ENCODE assay signal across 11 cellular contexts in genomic region chr20:47362361-47363219, GRCh38. TPM values are rescaled to one million over a fixed set of nuclear protein-coding genes. Genes with fewer than 3 reads are reported as not detected.
DNase-seq lines count a peak whose midpoint lies in the region; ATAC-seq, FAIRE-seq and TF ChIP-seq lines count a peak whose summit lies in the region.
"Had no signal": no experiment of that assay in that cellular context is flagged by ENCODE, and none has a peak within 500 bp of the region (broad histone marks: within the 10 kb centered on the region; RNA-seq: fewer than 3 reads in every experiment).

No MANE protein-coding gene starts in this region.

- peak overlapping the region; percentile 27 for H2BK20ac ChIP-seq in IMR-90 (ENCODE audit: low read depth, low read length)

- peak overlapping the region; percentile 15 for H2BK5ac ChIP-seq in IMR-90 (ENCODE audit: low read depth, low read length, poor library complexity, severe bottlenecking)

- H3K27me3 Mint-ChIP-seq in nephron progenitor cell (ENCODE audit: low read depth, poor library complexity) = peaks cover 3% of the 10 kb centered on the region
- H3K27me3 Mint-ChIP-seq in activated T-cell treated with anti-CD3 and anti-CD28 coated beads, Interleukin-2, amount 50 U/mL, for 4 hours (ENCODE audit: low read depth) = no peaks in the 10 kb centered on the region

- no peak overlapping the region for H3K56ac ChIP-seq in IMR-90 (ENCODE audit: extremely low read depth, insufficient read depth, low read length)

- H3K9me3 Mint-ChIP-seq in nephron progenitor cell = no peaks in the 10 kb centered on the region
- H3K9me3 Mint-ChIP-seq in activated T-cell treated with anti-CD3 and anti-CD28 coated beads, Interleukin-2, amount 50 U/mL, for 4 hours = no peaks in the 10 kb centered on the region

- no peaks in the 10 kb centered on the region for H3K9me3 ChIP-seq in BLaER1 treated with 17β-estradiol and CSF1 and Interleukin-3, amounts not matched to agents 10 nM and 100 nM (replicated peaks in 1 of 11)
- H3K9me3 ChIP-seq in IMR-90 (ENCODE audit: control insufficient read depth, insufficient read depth, low read length) = no peaks in the 10 kb centered on the region
- H3K9me3 ChIP-seq in GM12878 (replicated peaks; ENCODE audit: control insufficient read depth, insufficient read depth, low read length) = no peaks in the 10 kb centered on the region

- 83% methylated on average over 12 of the region's 17 CpGs; no CpG with 5 or more reads in 1 of the 2 experiments for WGBS in IMR-90 (ENCODE audit: extremely low coverage in 2 of 2, insufficient read length in 1 of 2), 2 experiments
- 89% methylated on average over 16 of the region's 17 CpGs for WGBS in GM12878 (ENCODE audit: insufficient coverage, insufficient replicate concordance, low lambda C conversion rate, missing lambda C conversion rate)

- CTCF ChIA-PET in IMR-90 (lab: Yijun Ruan, JAX) = interaction anchor here (0.7 to 1.3 kb wide), 2 partner anchors 16 to 37 kb away, joined by 3 to 4 read pairs; no protein-coding TSS in a partner anchor
- CTCF ChIA-PET in GM12878 (lab: Yijun Ruan, JAX) = interaction anchor here (1.3 to 13.0 kb wide), 3 partner anchors 14 to 90 kb away, joined by 3 to 129 read pairs (median 48); no protein-coding TSS in a partner anchor

- H4K91ac ChIP-seq in IMR-90 (ENCODE audit: insufficient read depth, low read depth, low read length) = peak overlapping the region; percentile 6; the same call in 1 of the 2 replicates

- ATAC-seq in IMR-90 (ENCODE audit: low read depth) (no peak), GM12878 (no peak), HG03460 (IDR thresholded peaks at IDR 0.05; ENCODE audit: unreplicated experiment) (no peak)
- ATAC-seq in activated T-cell treated with anti-CD3 and anti-CD28 coated beads, Interleukin-2, amount 50 U/mL, for 4 hours = no peak

- H3K4me3 ChIP-seq in BLaER1 treated with 17β-estradiol and CSF1 and Interleukin-3, amounts not matched to agents 10 nM and 100 nM = no peak overlapping the region
- H3K4me3 ChIP-seq in IMR-90 (ENCODE audit: insufficient read depth, low read depth, low read length) (no peak overlapping the region), GM12878 (no peak overlapping the region)

- no peak overlapping the region for H2AK9ac ChIP-seq in IMR-90 (replicated peaks; ENCODE audit: low read depth, low read length, poor library complexity)

- POLR2A ChIA-PET in IMR-90 (lab: Charles Lee; ENCODE audit: unreplicated experiment) (interaction anchor here (0.6 kb wide), 1 partner anchor 49 kb away, joined by 9 read pairs; no protein-coding TSS in a partner anchor), GM12878 (lab: Charles Lee) (interaction anchor here (0.9 to 1.2 kb wide), 2 partner anchors 18 to 240 kb away, joined by 3 to 4 read pairs; no protein-coding TSS in a partner anchor)

- H3K4me3 Mint-ChIP-seq in nephron progenitor cell = peak overlapping the region; percentile 55
- no peak overlapping the region for H3K4me3 Mint-ChIP-seq in activated T-cell treated with anti-CD3 and anti-CD28 coated beads, Interleukin-2, amount 50 U/mL, for 4 hours

- RAD21 ChIA-PET in GM12878 (lab: Charles Lee; ENCODE audit: unreplicated experiment) = interaction anchor here (0.6 to 2.4 kb wide), 3 partner anchors 14 to 41 kb away, joined by 3 to 20 read pairs (median 5); no protein-coding TSS in a partner anchor

- TF ChIP-seq EP300 in GM12878 (IDR thresholded peaks at IDR 0.05; ENCODE audit: borderline replicate concordance in 1 of 2, control insufficient read depth in 1 of 2, low read depth in 2 of 2, low read length in 2 of 2) = no peak

- FAIRE-seq in GM12878 (lab: Jason Lieb, UNC) = no peak

- DNase-seq in IMR-90 (no peak), GM12878 (ENCODE audit: low read depth, low spot score) (no peak), nephron progenitor cell (no peak), GM13976 (ENCODE audit: low spot score) (no peak), GM19238 (ENCODE audit: insufficient read length, low spot score) (no peak)
- no peak for DNase-seq in activated T-cell treated with anti-CD3 and anti-CD28 coated beads, Interleukin-2, amount 50 U/mL, for 4 hours
- DNase-seq: midbrain, NCI-H446 had no signal

- H3K36me3 Mint-ChIP-seq in nephron progenitor cell (ENCODE audit: low read depth) = no peaks in the 10 kb centered on the region
- H3K36me3 Mint-ChIP-seq in activated T-cell treated with anti-CD3 and anti-CD28 coated beads, Interleukin-2, amount 50 U/mL, for 4 hours (ENCODE audit: insufficient read depth) = no peaks in the 10 kb centered on the region

- H4K5ac ChIP-seq in IMR-90 (ENCODE audit: low read depth, low read length) = no peak overlapping the region

- no peak overlapping the region; the same call in 2 of the 3 replicates for H2BK15ac ChIP-seq in IMR-90 (ENCODE audit: low read depth, low read length)

- peak overlapping the region; percentile 48 for H2AK5ac ChIP-seq in IMR-90 (ENCODE audit: low read depth, low read length)

- H3K27ac ChIP-seq in BLaER1 treated with 17β-estradiol and CSF1 and Interleukin-3, amounts not matched to agents 10 nM and 100 nM = 0 out of 22 replicates have a peak overlapping the region, but pooled peaks of 1 of the 11 experiments have one; percentile 12
- no peak overlapping the region for H3K27ac ChIP-seq in IMR-90 (ENCODE audit: insufficient read depth, low read length)
- H3K27ac ChIP-seq in GM12878 (ENCODE audit: control insufficient read depth, insufficient read depth) = no peak overlapping the region
- H3K27ac ChIP-seq: HL-60 had no signal

- TF ChIP-seq CTCF in IMR-90 (conservative IDR thresholded peaks at IDR 0.05; ENCODE audit: low read depth, low read length) (no peak), GM12878 (IDR thresholded peaks at IDR 0.05 in 2 of 3, conservative IDR thresholded peaks at IDR 0.05 in 1 of 3; ENCODE audit: control insufficient read depth in 2 of 3, extremely low read depth in 1 of 3, insufficient read depth in 1 of 3, low read depth in 3 of 3, low read length in 3 of 3) (no peak), nephron progenitor cell (IDR thresholded peaks at IDR 0.05) (no peak), GM13976 (IDR thresholded peaks at IDR 0.05; ENCODE audit: borderline replicate concordance, control extremely low read depth, extremely low read depth, insufficient read depth, missing control alignments) (no peak)

- peaks cover 3% of the 10 kb centered on the region for H3K79me2 ChIP-seq in GM12878 (ENCODE audit: control insufficient read depth, insufficient read depth, low read length)

- intact Hi-C loops in IMR-90 (cut with micrococcal nuclease) (no loop called here), GM12878 (cut with micrococcal nuclease; ENCODE audit: unreplicated experiment) (no loop called here)

- no peak overlapping the region for H4K8ac ChIP-seq in IMR-90 (ENCODE audit: low read depth in 2 of 2, low read length in 2 of 2)

- H3K27me3 ChIP-seq in BLaER1 treated with 17β-estradiol and CSF1 and Interleukin-3, amounts not matched to agents 10 nM and 100 nM = no peaks in the 10 kb centered on the region
- H3K27me3 ChIP-seq in IMR-90 (ENCODE audit: control insufficient read depth, insufficient read depth, low read length) (no peaks in the 10 kb centered on the region), GM12878 (replicated peaks in 1 of 2; ENCODE audit: control insufficient read depth in 2 of 2, insufficient read depth in 2 of 2, low read length in 1 of 2) (no peaks in the 10 kb centered on the region)

- H3K36me3 ChIP-seq in BLaER1 treated with 17β-estradiol and CSF1 and Interleukin-3, amounts not matched to agents 10 nM and 100 nM = no peaks in the 10 kb centered on the region
- no peaks in the 10 kb centered on the region for H3K36me3 ChIP-seq in IMR-90 (ENCODE audit: control insufficient read depth, insufficient read depth, low read length)
- no peaks in the 10 kb centered on the region for H3K36me3 ChIP-seq in GM12878 (ENCODE audit: control insufficient read depth in 2 of 2, insufficient read depth in 2 of 2, low read length in 1 of 2)

- H3K27ac Mint-ChIP-seq in nephron progenitor cell = peak overlapping the region; percentile 97

- H3K4ac ChIP-seq in IMR-90 (ENCODE audit: low read depth, low read length) = peak overlapping the region; percentile 38

- H3K14ac ChIP-seq in IMR-90 (replicated peaks; ENCODE audit: low read depth, low read length) = no peak overlapping the region

- peak overlapping the region; percentile 24; the same call in 1 of the 2 replicates for H2BK120ac ChIP-seq in IMR-90 (ENCODE audit: low read depth, low read length)

- no peak for TF ChIP-seq POLR2A in IMR-90 (IDR thresholded peaks at IDR 0.05; ENCODE audit: low read depth, low read length)
- no peak for TF ChIP-seq POLR2A in GM12878 (IDR thresholded peaks at IDR 0.05; ENCODE audit: low read depth, low read length)

- no peak overlapping the region for H3K18ac ChIP-seq in IMR-90 (ENCODE audit: low read depth, low read length)

- peak overlapping the region in 8 of 11 experiments; percentile 12 to 90 (median 32); a peak in 12 of 22 replicates for H3K4me2 ChIP-seq in BLaER1 treated with 17β-estradiol and CSF1 and Interleukin-3, amounts not matched to agents 10 nM and 100 nM
- no peak overlapping the region for H3K4me2 ChIP-seq in IMR-90 (ENCODE audit: low read depth, low read length)
- no peak overlapping the region for H3K4me2 ChIP-seq in GM12878 (ENCODE audit: control insufficient read depth, insufficient read depth)

- SMC1A ChIA-PET in GM12878 (lab: Charles Lee; ENCODE audit: uncharacterized antibody, unreplicated experiment) = interaction anchor here (0.6 to 4.5 kb wide), 4 partner anchors 9 to 239 kb away, joined by 3 to 32 read pairs (median 4); no protein-coding TSS in a partner anchor

- no TSS peak for BruUV-seq in IMR-90 (replicated peaks; lab: Mats Ljungman, UMichigan)
- no TSS peak for BruUV-seq in GM12878 (replicated peaks; lab: Mats Ljungman, UMichigan)

- peaks cover 0 to 5% of the 10 kb centered on the region in 2 experiments; a peak in 2 of 4 replicates for H3K79me1 ChIP-seq in IMR-90 (ENCODE audit: low read depth in 1 of 2, low read length in 2 of 2)

- no peaks in the 10 kb centered on the region for H4K20me1 ChIP-seq in BLaER1 treated with 17β-estradiol and CSF1 and Interleukin-3, amounts not matched to agents 10 nM and 100 nM
- H4K20me1 ChIP-seq in IMR-90 (ENCODE audit: insufficient read depth, low read length) = no peaks in the 10 kb centered on the region
- no peaks in the 10 kb centered on the region for H4K20me1 ChIP-seq in GM12878 (ENCODE audit: control insufficient read depth, insufficient read depth)

- H2AFZ ChIP-seq in IMR-90 (replicated peaks; ENCODE audit: low read length, poor library complexity) = no peak overlapping the region
- H2AFZ ChIP-seq in GM12878 (ENCODE audit: control insufficient read depth, low read depth, low read length) = no peak overlapping the region

- H3K4me1 ChIP-seq in BLaER1 treated with 17β-estradiol and CSF1 and Interleukin-3, amounts not matched to agents 10 nM and 100 nM = peaks cover 56 to 67% (median 62%) of the 10 kb centered on the region in 10 experiments
- H3K4me1 ChIP-seq in IMR-90 (ENCODE audit: control insufficient read depth, insufficient read depth, low read length) (peaks cover 32% of the 10 kb centered on the region), GM12878 (ENCODE audit: control insufficient read depth, insufficient read depth, low read length) (peaks cover 34% of the 10 kb centered on the region)

- no peak overlapping the region; a peak in 1 of 22 replicates for H3K9ac ChIP-seq in BLaER1 treated with 17β-estradiol and CSF1 and Interleukin-3, amounts not matched to agents 10 nM and 100 nM
- H3K9ac ChIP-seq in IMR-90 (ENCODE audit: low read depth, low read length) (no peak overlapping the region), GM12878 (ENCODE audit: control insufficient read depth, insufficient read depth, low read length) (no peak overlapping the region)

- H3K9me1 ChIP-seq in IMR-90 (ENCODE audit: insufficient read depth, low read length) = peaks cover 8% of the 10 kb centered on the region

- TF ChIP-seq RAD21 in IMR-90 (IDR thresholded peaks at IDR 0.05; ENCODE audit: low read length) (no peak), GM12878 (IDR thresholded peaks at IDR 0.05; ENCODE audit: insufficient read depth, low read depth, low read length) (no peak)

- dilution Hi-C loops in IMR-90 (cut with HindIII; ENCODE audit: low sequenced_read_pairs, unreplicated experiment) = no loop called here

- H3K23ac ChIP-seq in IMR-90 (ENCODE audit: low read depth, low read length) = no peak overlapping the region

- in situ Hi-C loops in IMR-90 (cut with MboI; ENCODE audit: low sequenced_read_pairs) (no loop called here), GM12878 (cut with MboI) (no loop called here), GM13976 (cut with MboI; ENCODE audit: low sequenced_read_pairs, unreplicated experiment) (loop anchor here (10.0 kb wide), 1 partner anchor 88 kb away; no protein-coding TSS in a partner anchor)

- H3K4me1 Mint-ChIP-seq in nephron progenitor cell = peaks cover 17% of the 10 kb centered on the region
- peaks cover 36% of the 10 kb centered on the region for H3K4me1 Mint-ChIP-seq in activated T-cell treated with anti-CD3 and anti-CD28 coated beads, Interleukin-2, amount 50 U/mL, for 4 hours (ENCODE audit: low read depth)

RNA-seq across cellular contexts. Expression of gene ZMYND8, which starts 6.1 kb away (rescaled TPM):
- total RNA-seq in IMR-90 (2012; rRNA removed) (23.6 and 24.0 TPM in 2 replicates), GM12878 (2014; rRNA removed) (17.8 and 18.5 TPM in 2 replicates), GM12878 (2014; rRNA removed; fragmentation: Illumina TruSeq; extraction: Trizol) (24.1 and 24.2 TPM in 2 replicates), GM12878 (2021) (42.1 and 54.8 TPM in 2 replicates)
- polyA plus RNA-seq in IMR-90 (2012; rRNA removed) (28.2 and 28.3 TPM in 2 replicates), GM12878 (2011; rRNA removed) (26.6 and 34.3 TPM in 2 replicates), GM12878 (2014; fragmentation: Illumina TruSeq; extraction: Trizol) (27.1 and 27.9 TPM in 2 replicates), GM12878 (2014; fragmentation: Nextera tagmentation; extraction: Ambion mirVana) (10 to 100 TPM; 12.9 to 18.4 TPM), GM12878 (2014; rRNA removed) (21.7 and 22.7 TPM in 2 replicates), GM12878 (2016; fragmentation: Nextera tagmentation; extraction: Ambion mirVana) (10 to 100 TPM; 22.1 to 25.0 TPM)
- 12.6 and 14.1 TPM in 2 replicates for polyA plus RNA-seq in IMR-90 (2012; cell fraction: cytosol; rRNA removed)
- polyA plus RNA-seq in IMR-90 (2012; cell fraction: nucleus; rRNA removed; ENCODE audit: low replicate concordance) = 43.6 and 72.5 TPM in 2 replicates
- total RNA-seq in GM12878 (2013; cell fraction: nucleolus; rRNA removed) = 207 and 208 TPM in 2 replicates
- 9.9 TPM for polyA plus RNA-seq in GM12878 (2011; ENCODE audit: low read depth)
- 21.0 and 23.6 TPM in 2 replicates for polyA plus RNA-seq in GM12878 (2011; cell fraction: cytosol; rRNA removed)
- polyA plus RNA-seq in GM12878 (2011; cell fraction: nucleus; rRNA removed) = 69.7 and 78.1 TPM in 2 replicates
- 16.4 and 22.5 TPM in 2 replicates for polyA plus RNA-seq in GM12878 (2012)
- polyA minus RNA-seq in GM12878 (2011; rRNA and poly(A)+ RNA removed) = 49.9 and 55.7 TPM in 2 replicates
- 18.0 and 20.2 TPM in 2 replicates for polyA minus RNA-seq in GM12878 (2011; cell fraction: cytosol; rRNA and poly(A)+ RNA removed)
- 45.5 and 61.3 TPM in 2 replicates for polyA minus RNA-seq in GM12878 (2011; cell fraction: nucleus; rRNA and poly(A)+ RNA removed)
- 10 to 100 TPM; 15.6 to 18.7 (median 17.5) TPM for total RNA-seq in activated T-cell treated with anti-CD3 and anti-CD28 coated beads, Interleukin-2, amount 50 U/mL, for 4 hours

Comparison
In these comparisons a context has a peak if more than half of its experiments do, and no peak if none do; other contexts are left out.
1. H3K4me2 ChIP-seq: peak in BLaER1 treated with 17β-estradiol and CSF1 and Interleukin-3, amounts not matched to agents 10 nM and 100 nM (8 of 11); none in IMR-90 (single experiment) and GM12878 (single experiment).